ENCODE assay signal across 1 cellular context in genomic region chr15:90501898-90502297, GRCh38.
TF ChIP-seq lines count a peak whose summit lies in the region.

No MANE protein-coding gene starts in this region.

TF ChIP-seq in WTC11, 78 proteins besides CTCF, POLR2A, EP300 and RAD21 (continued from another document):
- TF ChIP-seq, protein P1, sequence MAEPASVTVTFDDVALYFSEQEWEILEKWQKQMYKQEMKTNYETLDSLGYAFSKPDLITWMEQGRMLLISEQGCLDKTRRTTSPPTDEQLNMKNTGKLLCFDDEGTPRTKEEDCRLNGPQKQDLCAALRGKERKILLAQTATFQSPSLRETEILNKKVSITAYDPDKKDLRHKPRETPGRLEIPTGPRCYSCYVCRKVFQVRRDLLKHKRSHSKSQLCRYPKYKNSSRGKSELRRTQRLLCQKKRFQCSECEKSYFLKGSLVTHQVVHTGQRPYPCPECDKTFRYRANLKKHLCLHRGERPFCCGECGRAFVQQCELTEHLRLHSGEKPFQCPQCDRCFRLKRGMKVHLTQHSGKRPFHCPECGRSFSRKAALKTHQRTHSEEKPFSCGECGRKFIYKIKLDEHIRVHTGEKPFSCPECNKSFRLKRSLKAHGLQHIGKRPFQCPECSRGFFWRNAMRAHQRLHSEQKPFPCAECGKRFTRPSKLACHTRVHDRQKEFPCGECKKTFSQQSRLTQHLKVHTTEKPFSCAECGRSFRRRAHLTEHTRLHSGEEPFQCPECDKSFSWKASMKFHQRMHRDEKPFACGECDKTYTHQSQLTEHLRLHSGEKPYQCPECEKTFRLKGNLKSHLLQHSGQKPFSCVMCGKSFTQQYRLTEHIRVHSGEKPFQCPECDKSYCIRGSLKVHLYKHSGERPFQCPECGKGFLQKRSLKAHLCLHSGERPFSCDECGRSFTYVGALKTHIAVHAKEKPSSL (CRISPR knock-in tag; conservative IDR thresholded peaks at IDR 0.05): no peak
- TF ChIP-seq NR1H2 (CRISPR knock-in tag; IDR thresholded peaks at IDR 0.05) (no peak), ZNF138 (CRISPR knock-in tag; conservative IDR thresholded peaks at IDR 0.05) (no peak), TEAD1 (CRISPR knock-in tag; IDR thresholded peaks at IDR 0.05) (no peak), NFE2L1 (CRISPR knock-in tag; IDR thresholded peaks at IDR 0.05) (no peak), ARID4B (CRISPR knock-in tag; IDR thresholded peaks at IDR 0.05; ENCODE audit: borderline replicate concordance) (no peak), RORB (CRISPR knock-in tag; IDR thresholded peaks at IDR 0.05) (no peak), OVOL2 (CRISPR knock-in tag; IDR thresholded peaks at IDR 0.05; ENCODE audit: borderline replicate concordance) (no peak), JAZF1 (CRISPR knock-in tag; IDR thresholded peaks at IDR 0.05) (no peak)
- TF ChIP-seq, protein P2, sequence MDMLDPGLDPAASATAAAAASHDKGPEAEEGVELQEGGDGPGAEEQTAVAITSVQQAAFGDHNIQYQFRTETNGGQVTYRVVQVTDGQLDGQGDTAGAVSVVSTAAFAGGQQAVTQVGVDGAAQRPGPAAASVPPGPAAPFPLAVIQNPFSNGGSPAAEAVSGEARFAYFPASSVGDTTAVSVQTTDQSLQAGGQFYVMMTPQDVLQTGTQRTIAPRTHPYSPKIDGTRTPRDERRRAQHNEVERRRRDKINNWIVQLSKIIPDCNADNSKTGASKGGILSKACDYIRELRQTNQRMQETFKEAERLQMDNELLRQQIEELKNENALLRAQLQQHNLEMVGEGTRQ (CRISPR knock-in tag; IDR thresholded peaks at IDR 0.05): no peak
- TF ChIP-seq, protein P3, sequence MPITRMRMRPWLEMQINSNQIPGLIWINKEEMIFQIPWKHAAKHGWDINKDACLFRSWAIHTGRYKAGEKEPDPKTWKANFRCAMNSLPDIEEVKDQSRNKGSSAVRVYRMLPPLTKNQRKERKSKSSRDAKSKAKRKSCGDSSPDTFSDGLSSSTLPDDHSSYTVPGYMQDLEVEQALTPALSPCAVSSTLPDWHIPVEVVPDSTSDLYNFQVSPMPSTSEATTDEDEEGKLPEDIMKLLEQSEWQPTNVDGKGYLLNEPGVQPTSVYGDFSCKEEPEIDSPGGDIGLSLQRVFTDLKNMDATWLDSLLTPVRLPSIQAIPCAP (CRISPR knock-in tag; IDR thresholded peaks at IDR 0.05): no peak
- TF ChIP-seq, protein P4, sequence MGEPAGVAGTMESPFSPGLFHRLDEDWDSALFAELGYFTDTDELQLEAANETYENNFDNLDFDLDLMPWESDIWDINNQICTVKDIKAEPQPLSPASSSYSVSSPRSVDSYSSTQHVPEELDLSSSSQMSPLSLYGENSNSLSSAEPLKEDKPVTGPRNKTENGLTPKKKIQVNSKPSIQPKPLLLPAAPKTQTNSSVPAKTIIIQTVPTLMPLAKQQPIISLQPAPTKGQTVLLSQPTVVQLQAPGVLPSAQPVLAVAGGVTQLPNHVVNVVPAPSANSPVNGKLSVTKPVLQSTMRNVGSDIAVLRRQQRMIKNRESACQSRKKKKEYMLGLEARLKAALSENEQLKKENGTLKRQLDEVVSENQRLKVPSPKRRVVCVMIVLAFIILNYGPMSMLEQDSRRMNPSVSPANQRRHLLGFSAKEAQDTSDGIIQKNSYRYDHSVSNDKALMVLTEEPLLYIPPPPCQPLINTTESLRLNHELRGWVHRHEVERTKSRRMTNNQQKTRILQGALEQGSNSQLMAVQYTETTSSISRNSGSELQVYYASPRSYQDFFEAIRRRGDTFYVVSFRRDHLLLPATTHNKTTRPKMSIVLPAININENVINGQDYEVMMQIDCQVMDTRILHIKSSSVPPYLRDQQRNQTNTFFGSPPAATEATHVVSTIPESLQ (CRISPR knock-in tag; IDR thresholded peaks at IDR 0.05): no peak
- TF ChIP-seq, protein P5, sequence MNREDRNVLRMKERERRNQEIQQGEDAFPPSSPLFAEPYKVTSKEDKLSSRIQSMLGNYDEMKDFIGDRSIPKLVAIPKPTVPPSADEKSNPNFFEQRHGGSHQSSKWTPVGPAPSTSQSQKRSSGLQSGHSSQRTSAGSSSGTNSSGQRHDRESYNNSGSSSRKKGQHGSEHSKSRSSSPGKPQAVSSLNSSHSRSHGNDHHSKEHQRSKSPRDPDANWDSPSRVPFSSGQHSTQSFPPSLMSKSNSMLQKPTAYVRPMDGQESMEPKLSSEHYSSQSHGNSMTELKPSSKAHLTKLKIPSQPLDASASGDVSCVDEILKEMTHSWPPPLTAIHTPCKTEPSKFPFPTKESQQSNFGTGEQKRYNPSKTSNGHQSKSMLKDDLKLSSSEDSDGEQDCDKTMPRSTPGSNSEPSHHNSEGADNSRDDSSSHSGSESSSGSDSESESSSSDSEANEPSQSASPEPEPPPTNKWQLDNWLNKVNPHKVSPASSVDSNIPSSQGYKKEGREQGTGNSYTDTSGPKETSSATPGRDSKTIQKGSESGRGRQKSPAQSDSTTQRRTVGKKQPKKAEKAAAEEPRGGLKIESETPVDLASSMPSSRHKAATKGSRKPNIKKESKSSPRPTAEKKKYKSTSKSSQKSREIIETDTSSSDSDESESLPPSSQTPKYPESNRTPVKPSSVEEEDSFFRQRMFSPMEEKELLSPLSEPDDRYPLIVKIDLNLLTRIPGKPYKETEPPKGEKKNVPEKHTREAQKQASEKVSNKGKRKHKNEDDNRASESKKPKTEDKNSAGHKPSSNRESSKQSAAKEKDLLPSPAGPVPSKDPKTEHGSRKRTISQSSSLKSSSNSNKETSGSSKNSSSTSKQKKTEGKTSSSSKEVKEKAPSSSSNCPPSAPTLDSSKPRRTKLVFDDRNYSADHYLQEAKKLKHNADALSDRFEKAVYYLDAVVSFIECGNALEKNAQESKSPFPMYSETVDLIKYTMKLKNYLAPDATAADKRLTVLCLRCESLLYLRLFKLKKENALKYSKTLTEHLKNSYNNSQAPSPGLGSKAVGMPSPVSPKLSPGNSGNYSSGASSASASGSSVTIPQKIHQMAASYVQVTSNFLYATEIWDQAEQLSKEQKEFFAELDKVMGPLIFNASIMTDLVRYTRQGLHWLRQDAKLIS (CRISPR knock-in tag; IDR thresholded peaks at IDR 0.05; ENCODE audit: borderline replicate concordance): no peak
